Comparison of ENCODE assay signal across 1 cellular context in the genomic region with DNA sequence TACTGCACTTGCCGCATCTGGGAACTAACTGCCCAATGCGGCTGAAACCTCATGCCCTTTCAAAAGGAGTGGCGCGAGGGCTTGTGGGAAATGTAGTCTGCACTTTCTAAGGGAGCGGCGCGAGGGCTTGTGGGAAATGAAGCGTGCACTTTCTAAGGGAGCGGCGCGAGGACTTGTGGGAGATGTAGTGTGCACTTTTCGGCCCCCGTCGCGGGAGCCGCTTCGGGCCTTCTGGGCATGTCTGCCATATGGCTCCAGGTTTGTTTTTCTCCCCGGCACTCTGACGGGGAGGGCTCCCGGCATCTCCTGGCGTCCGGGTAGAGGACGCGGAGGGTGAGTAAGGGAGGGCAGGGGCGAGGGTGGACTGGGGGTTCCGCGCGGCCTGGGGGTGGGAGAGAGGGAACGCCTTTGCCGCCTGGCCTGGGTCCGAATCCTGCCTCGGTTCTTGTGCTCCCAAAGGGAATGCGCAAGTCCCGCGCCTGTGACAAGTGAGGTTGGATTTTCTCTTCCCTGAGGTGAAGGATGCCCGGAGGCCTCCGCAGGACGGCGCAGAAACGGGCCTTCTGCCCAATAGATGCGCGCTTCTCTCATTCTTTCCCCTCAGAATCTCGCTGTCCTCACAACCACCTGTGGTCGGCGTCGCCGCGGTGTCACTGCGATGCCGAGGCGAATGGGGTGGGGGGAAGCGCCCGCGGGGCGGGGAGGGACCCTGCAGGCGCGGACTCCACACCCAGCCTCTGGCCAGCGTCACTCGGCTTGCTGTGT.
TF ChIP-seq lines count a peak whose summit lies in the region.

Gene ZNF37A (plus strand): TSS at position 180 of the 765 bp plus-strand sequence. CDS start 2,281 bp downstream, outside the sequence.

TF ChIP-seq in GM23338, 12 proteins besides CTCF, POLR2A, EP300 and RAD21 (continued from another document):
- TF ChIP-seq ZNF462 (CRISPR knock-in tag; IDR thresholded peaks at IDR 0.05) (no peak), NANOG (IDR thresholded peaks at IDR 0.05; ENCODE audit: borderline replicate concordance) (no peak), ETS1 (IDR thresholded peaks at IDR 0.05) (peak; percentile 93), STAT1 (IDR thresholded peaks at IDR 0.05; ENCODE audit: unreplicated experiment) (no peak), JUNB (IDR thresholded peaks at IDR 0.05; ENCODE audit: unreplicated experiment) (no peak), EZH2 (IDR thresholded peaks at IDR 0.05; ENCODE audit: low read depth, unreplicated experiment) (no peak), ZNF114 (CRISPR knock-in tag; IDR thresholded peaks at IDR 0.05) (no peak)
- TF ChIP-seq, protein P1, sequence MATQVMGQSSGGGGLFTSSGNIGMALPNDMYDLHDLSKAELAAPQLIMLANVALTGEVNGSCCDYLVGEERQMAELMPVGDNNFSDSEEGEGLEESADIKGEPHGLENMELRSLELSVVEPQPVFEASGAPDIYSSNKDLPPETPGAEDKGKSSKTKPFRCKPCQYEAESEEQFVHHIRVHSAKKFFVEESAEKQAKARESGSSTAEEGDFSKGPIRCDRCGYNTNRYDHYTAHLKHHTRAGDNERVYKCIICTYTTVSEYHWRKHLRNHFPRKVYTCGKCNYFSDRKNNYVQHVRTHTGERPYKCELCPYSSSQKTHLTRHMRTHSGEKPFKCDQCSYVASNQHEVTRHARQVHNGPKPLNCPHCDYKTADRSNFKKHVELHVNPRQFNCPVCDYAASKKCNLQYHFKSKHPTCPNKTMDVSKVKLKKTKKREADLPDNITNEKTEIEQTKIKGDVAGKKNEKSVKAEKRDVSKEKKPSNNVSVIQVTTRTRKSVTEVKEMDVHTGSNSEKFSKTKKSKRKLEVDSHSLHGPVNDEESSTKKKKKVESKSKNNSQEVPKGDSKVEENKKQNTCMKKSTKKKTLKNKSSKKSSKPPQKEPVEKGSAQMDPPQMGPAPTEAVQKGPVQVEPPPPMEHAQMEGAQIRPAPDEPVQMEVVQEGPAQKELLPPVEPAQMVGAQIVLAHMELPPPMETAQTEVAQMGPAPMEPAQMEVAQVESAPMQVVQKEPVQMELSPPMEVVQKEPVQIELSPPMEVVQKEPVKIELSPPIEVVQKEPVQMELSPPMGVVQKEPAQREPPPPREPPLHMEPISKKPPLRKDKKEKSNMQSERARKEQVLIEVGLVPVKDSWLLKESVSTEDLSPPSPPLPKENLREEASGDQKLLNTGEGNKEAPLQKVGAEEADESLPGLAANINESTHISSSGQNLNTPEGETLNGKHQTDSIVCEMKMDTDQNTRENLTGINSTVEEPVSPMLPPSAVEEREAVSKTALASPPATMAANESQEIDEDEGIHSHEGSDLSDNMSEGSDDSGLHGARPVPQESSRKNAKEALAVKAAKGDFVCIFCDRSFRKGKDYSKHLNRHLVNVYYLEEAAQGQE (IDR thresholded peaks at IDR 0.05; ENCODE audit: unreplicated experiment), result no peak
TF ChIP-seq in GM23338: peak in this region for 3.
